ENCODE assay signal across 15 cellular contexts in the genomic region with DNA sequence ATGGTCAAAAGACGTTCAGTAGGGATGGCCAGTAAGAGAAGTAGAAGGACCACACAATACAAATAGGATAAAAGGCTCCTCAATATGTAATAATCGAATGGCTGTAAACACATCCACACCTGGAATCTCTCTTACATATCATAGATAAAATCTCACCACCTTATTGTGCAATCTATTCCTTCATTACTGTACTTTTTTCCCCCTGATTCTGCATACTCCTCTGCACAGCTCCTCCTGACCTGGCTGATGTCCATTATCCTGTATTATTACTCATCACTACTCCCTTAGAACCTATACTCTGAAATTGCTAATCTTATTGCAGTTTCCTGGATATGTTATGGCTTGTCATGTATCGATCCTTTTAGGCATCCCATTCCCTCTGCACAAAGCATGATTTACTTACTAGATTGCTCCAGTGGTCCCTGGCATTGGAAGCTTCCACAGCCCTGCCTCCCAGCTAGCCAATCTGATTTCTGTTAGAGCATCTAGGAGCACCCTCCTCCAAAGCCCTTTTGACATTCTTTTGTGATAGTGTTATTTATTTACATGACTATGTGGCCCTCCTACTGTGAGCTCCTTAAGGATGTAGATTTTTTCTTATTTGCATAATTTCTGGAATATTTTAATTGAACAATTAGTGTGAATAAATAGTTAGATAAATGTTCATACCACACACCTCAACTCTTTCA. TPM values are rescaled to one million over a fixed set of nuclear protein-coding genes. Genes with fewer than 3 reads are reported as not detected.
DNase-seq lines count a peak whose midpoint lies in the region; TF ChIP-seq lines count a peak whose summit lies in the region.
"Had no signal": no experiment of that assay in that cellular context is flagged by ENCODE, and none has a peak within 500 bp of the region (broad histone marks: within the 10 kb centered on the region; RNA-seq: fewer than 3 reads in every experiment).

No MANE protein-coding gene starts in this region.

- 68% methylated on average over 3 of the region's 3 CpGs for WGBS in smooth muscle cell (ENCODE audit: low lambda C conversion rate)

- no peak overlapping the region for H3K9ac ChIP-seq in smooth muscle cell (ENCODE audit: low read depth)

- no peak overlapping the region for H3K4me2 ChIP-seq in smooth muscle cell

- H3K27ac ChIP-seq in VCaP = peak overlapping the region; percentile 90
- peak overlapping the region; percentile 22 for H3K27ac ChIP-seq in smooth muscle cell (ENCODE audit: low read depth)
- H3K27ac ChIP-seq: brain microvascular endothelial cell, testis had no signal

- H2AFZ ChIP-seq in smooth muscle cell (ENCODE audit: low read depth) = no peak overlapping the region

- no peaks in the 10 kb centered on the region for H3K9me3 ChIP-seq in smooth muscle cell (replicated peaks; ENCODE audit: low read depth)
- H3K9me3 ChIP-seq: testis had no signal

- H3K4me3 ChIP-seq in smooth muscle cell = no peak overlapping the region
- H3K4me3 ChIP-seq: testis had no signal

- no peaks in the 10 kb centered on the region for H3K36me3 ChIP-seq in smooth muscle cell (ENCODE audit: low read depth)
- H3K36me3 ChIP-seq: brain microvascular endothelial cell had no signal

- no peaks in the 10 kb centered on the region for H3F3A ChIP-seq in smooth muscle cell (ENCODE audit: low read depth)

- H4K20me1 ChIP-seq in smooth muscle cell (ENCODE audit: low read depth) = no peaks in the 10 kb centered on the region

- no peaks in the 10 kb centered on the region for H3K27me3 ChIP-seq in smooth muscle cell (ENCODE audit: low read depth)
- H3K27me3 ChIP-seq: brain microvascular endothelial cell, testis had no signal

- no peak for TF ChIP-seq CTCF in VCaP (conservative IDR thresholded peaks at IDR 0.05)
- TF ChIP-seq CTCF in smooth muscle cell (IDR thresholded peaks at IDR 0.05; ENCODE audit: borderline replicate concordance, insufficient read depth, poor library complexity, severe bottlenecking) = no peak

- peaks cover 5% of the 10 kb centered on the region for H3K4me1 ChIP-seq in smooth muscle cell (ENCODE audit: low read depth)
- H3K4me1 ChIP-seq: testis had no signal

- DNase-seq in HT1080 (ENCODE audit: low read depth) = peak; percentile 23
- DNase-seq in glomerular visceral epithelial cell (ENCODE audit: extremely low spot score) = peak; percentile 8
- no peak for DNase-seq in smooth muscle cell (lab: John Stamatoyannopoulos, UW; ENCODE audit: unreplicated experiment)
- no peak for DNase-seq in anterior cingulate cortex (lab: John Stamatoyannopoulos, UW)
- no peak for DNase-seq in GOT3 (lab: John Stamatoyannopoulos, UW)
- DNase-seq in cerebellar cortex (ENCODE audit: low spot score) = no peak
- DNase-seq: activated CD4-positive, alpha-beta T cell treated with anti-CD3 and anti-CD28 coated beads for 1 hour; activated naive CD8-positive, alpha-beta T cell treated with anti-CD3 and anti-CD28 coated beads for 36 hours; AML-193; brain microvascular endothelial cell; dermis blood vessel endothelial cell; NCI-H1436 treated with DMSO at 0.1 percent for 48 hours; right cardiac atrium; testis had no signal

- H3K79me2 ChIP-seq in smooth muscle cell (ENCODE audit: low read depth) = no peaks in the 10 kb centered on the region

RNA-seq across cellular contexts. Expression of a gene that starts 24.2 kb away (rescaled TPM):
- 105 and 142 TPM in 2 replicates for total RNA-seq in HT1080 (2014; rRNA removed; shearing (Covaris generic))
- polyA plus RNA-seq in HT1080 (2015; cell fraction: cytosol; rRNA removed) = 187 and 251 TPM in 2 replicates
- polyA plus RNA-seq in HT1080 (2015; cell fraction: nucleus; rRNA removed) = 361 and 388 TPM in 2 replicates
- 66.1 and 93.2 TPM in 2 replicates for total RNA-seq in smooth muscle cell
- 134 and 141 TPM in 2 replicates for polyA plus RNA-seq in smooth muscle cell

RNA-seq across cellular contexts. Expression of a gene that starts 39.5 kb away (rescaled TPM):
- total RNA-seq in HT1080 (2014; rRNA removed; shearing (Covaris generic)) = 16.2 and 17.6 TPM in 2 replicates
- 17.3 and 20.9 TPM in 2 replicates for polyA plus RNA-seq in HT1080 (2015; cell fraction: cytosol; rRNA removed)
- 27.0 and 33.5 TPM in 2 replicates for polyA plus RNA-seq in HT1080 (2015; cell fraction: nucleus; rRNA removed)
- 18.5 and 20.0 TPM in 2 replicates for total RNA-seq in smooth muscle cell
- polyA plus RNA-seq in smooth muscle cell = 1.5 and 2.2 TPM in 2 replicates

Comparison
In these comparisons a context has a peak if more than half of its experiments do, and no peak if none do; other contexts are left out.
1. DNase-seq: peak in HT1080 (single experiment) and glomerular visceral epithelial cell (single experiment); none in smooth muscle cell (single experiment), anterior cingulate cortex (0 of 58), GOT3 (single experiment) and cerebellar cortex (single experiment).